In the genomic region with DNA sequence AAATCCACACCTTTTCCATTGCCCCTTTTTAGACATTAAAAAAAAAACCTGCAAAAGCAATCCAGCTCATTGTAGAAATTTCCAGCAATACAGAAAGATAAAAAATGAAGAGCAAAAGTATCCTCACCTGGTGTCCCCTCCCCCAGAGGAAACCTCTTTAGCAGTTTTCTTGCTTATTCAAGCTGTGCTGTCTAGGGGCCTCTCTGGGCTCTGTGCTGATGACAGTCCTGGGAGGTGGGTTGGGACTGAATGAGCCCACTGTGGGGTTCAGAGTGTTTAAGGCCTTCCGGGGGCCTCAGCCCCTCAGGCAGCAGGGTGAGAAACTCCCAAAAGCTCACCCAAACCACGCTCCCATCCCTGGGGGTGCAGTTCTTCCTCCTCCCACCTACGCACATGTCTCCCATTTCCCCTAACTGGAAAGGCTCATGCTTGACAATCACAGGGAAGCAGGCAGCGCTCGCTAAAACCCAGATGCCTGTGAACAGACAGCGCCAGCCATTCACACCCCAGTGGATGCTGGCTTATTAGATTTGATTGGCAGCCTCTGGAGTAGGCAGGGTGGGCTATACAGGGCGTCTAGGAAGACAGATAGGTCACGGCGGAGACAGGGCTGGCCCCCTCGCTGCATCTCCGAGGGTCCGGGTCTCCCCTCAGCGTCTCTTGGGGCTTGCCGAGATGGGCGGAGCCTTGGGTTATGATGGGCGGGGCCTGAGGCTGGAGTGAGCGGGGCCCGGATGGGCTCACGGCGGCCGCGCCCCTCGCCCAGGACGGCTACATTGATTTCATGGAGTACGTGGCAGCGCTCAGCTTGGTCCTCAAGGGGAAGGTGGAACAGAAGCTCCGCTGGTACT, we compare ENCODE assay signal across 1 cellular context.
TF ChIP-seq lines count a peak whose summit lies in the region.

No MANE protein-coding gene starts in this region.

TF ChIP-seq in endothelial cell of umbilical vein, 7 proteins besides CTCF, POLR2A, EP300 and RAD21:
- TF ChIP-seq FOS (IDR thresholded peaks at IDR 0.05; ENCODE audit: borderline replicate concordance, insufficient read depth, low read length) = no peak
- no peak for TF ChIP-seq JUN (IDR thresholded peaks at IDR 0.05; ENCODE audit: borderline replicate concordance, insufficient read depth, insufficient read length, low read depth)
- TF ChIP-seq, protein P1, sequence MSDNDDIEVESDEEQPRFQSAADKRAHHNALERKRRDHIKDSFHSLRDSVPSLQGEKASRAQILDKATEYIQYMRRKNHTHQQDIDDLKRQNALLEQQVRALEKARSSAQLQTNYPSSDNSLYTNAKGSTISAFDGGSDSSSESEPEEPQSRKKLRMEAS (IDR thresholded peaks at IDR 0.05; ENCODE audit: insufficient read depth, insufficient read length) = no peak
- no peak for TF ChIP-seq MYC (IDR thresholded peaks at IDR 0.05; ENCODE audit: low read depth, low read length)
- no peak for TF ChIP-seq EZH2 (IDR thresholded peaks at IDR 0.05; ENCODE audit: borderline replicate concordance, low read depth, low read length, severe bottlenecking)
- TF ChIP-seq POLR2AphosphoS5 (IDR thresholded peaks at IDR 0.05; ENCODE audit: insufficient read depth, low read depth, low read length) = no peak
- no peak for TF ChIP-seq GATA2 (IDR thresholded peaks at IDR 0.05; ENCODE audit: insufficient read depth, insufficient read length, low read depth, low read length)
